15 cellular contexts compared by ENCODE assay signal in genomic region chr17:21167303-21167702, GRCh38. TPM values are rescaled to one million over a fixed set of nuclear protein-coding genes. Genes with fewer than 3 reads are reported as not detected.
DNase-seq lines count a peak whose midpoint lies in the region; ATAC-seq, FAIRE-seq and TF ChIP-seq lines count a peak whose summit lies in the region.
"Had no signal": no experiment of that assay in that cellular context is flagged by ENCODE, and none has a peak within 500 bp of the region (broad histone marks: within the 10 kb centered on the region; RNA-seq: fewer than 3 reads in every experiment).

No MANE protein-coding gene starts in this region.

- no peaks in the 10 kb centered on the region for H3K9me3 ChIP-seq in psoas muscle
- no peaks in the 10 kb centered on the region for H3K9me3 ChIP-seq in aorta (ENCODE audit: control insufficient read depth, low read length)
- H3K9me3 ChIP-seq in kidney (ENCODE audit: control insufficient read depth in 1 of 2, low read length in 2 of 2), result no peaks in the 10 kb centered on the region

- ATAC-seq in Right ventricle myocardium inferior (peak; percentile 56), psoas muscle (peak; percentile 82 to 85 (median 84)), aorta (ENCODE audit: low FRiP score) (no peak)
- ATAC-seq: left colon had no signal

- H3K27ac ChIP-seq in psoas muscle (peak overlapping the region; percentile 96), aorta (ENCODE audit: low read depth in 1 of 2, low read length in 2 of 2) (peak overlapping the region; percentile 31 to 90), kidney (ENCODE audit: low read depth in 2 of 2, low read length in 2 of 2) (peak overlapping the region in 1 of 2 donors; percentile 6)

- FAIRE-seq in kidney (lab: Jason Lieb, UNC), result no peak
- FAIRE-seq: A204.1 had no signal

- CTCF ChIA-PET in GM10248 (lab: Yijun Ruan, JAX), result no interaction called here

- no peaks in the 10 kb centered on the region for H3K36me3 ChIP-seq in psoas muscle (ENCODE audit: insufficient read depth in 1 of 2, low read depth in 1 of 2)
- peaks cover 0 to 1% of the 10 kb centered on the region in 2 donors for H3K36me3 ChIP-seq in aorta (ENCODE audit: control insufficient read depth in 1 of 2, insufficient read depth in 2 of 2, low read length in 1 of 2)
- no peaks in the 10 kb centered on the region for H3K36me3 ChIP-seq in kidney (ENCODE audit: control insufficient read depth in 1 of 2, insufficient read depth in 2 of 2, low read length in 2 of 2)

- TF ChIP-seq CTCF in fibroblast of villous mesenchyme (IDR thresholded peaks at IDR 0.05; ENCODE audit: insufficient read depth, low read depth, low read length), result no peak
- no peak for TF ChIP-seq CTCF in psoas muscle (IDR thresholded peaks at IDR 0.05)
- no peak for TF ChIP-seq CTCF in kidney (IDR thresholded peaks at IDR 0.05; ENCODE audit: borderline replicate concordance, extremely low read depth, insufficient read depth)
- TF ChIP-seq CTCF in GM10248 (IDR thresholded peaks at IDR 0.05; ENCODE audit: control extremely low read depth, extremely low read depth, low read depth, missing control alignments), result no peak

- no peak overlapping the region for H3K4me3 ChIP-seq in fibroblast of villous mesenchyme (ENCODE audit: low read depth, low read length)
- peak overlapping the region; percentile 54 for H3K4me3 ChIP-seq in psoas muscle
- H3K4me3 ChIP-seq in aorta (ENCODE audit: low read length in 2 of 2), result no peak overlapping the region
- no peak overlapping the region for H3K4me3 ChIP-seq in kidney (ENCODE audit: low read length in 2 of 2)

- DNase-seq in Right ventricle myocardium inferior (ENCODE audit: missing footprints) (no peak), cardiac septum (ENCODE audit: low spot score) (no peak), fibroblast of villous mesenchyme (ENCODE audit: low read depth) (peak; percentile 15), psoas muscle (peak in 1 of 2 donors; percentile 53), aorta (no peak), DMS 273 treated with DMSO at 0.1 percent for 48 hours (lab: John Stamatoyannopoulos, UW) (no peak), kidney (no peak), GM10248 (ENCODE audit: extremely low spot score) (no peak)
- DNase-seq: cerebellar nuclear complex, DND-41, left colon, NCI-H1930, occipital lobe, SW 1271 had no signal

- peaks cover 77% of the 10 kb centered on the region for H3K4me1 ChIP-seq in psoas muscle
- no peaks in the 10 kb centered on the region for H3K4me1 ChIP-seq in aorta (ENCODE audit: control insufficient read depth in 1 of 2, insufficient read depth in 2 of 2, low read length in 2 of 2)
- H3K4me1 ChIP-seq in kidney (ENCODE audit: control insufficient read depth in 1 of 2, insufficient read depth in 1 of 2, low read depth in 1 of 2, low read length in 2 of 2), result peaks cover 6 to 11% of the 10 kb centered on the region in 2 donors

- intact Hi-C loops in Right ventricle myocardium inferior (cut with DNase I), result loop anchor here (2.0 to 5.0 kb wide), 2 partner anchors 40 to 47 kb away; partner anchors contain the start of genes DHRS7B and TMEM11
- intact Hi-C loops in cardiac septum (cut with DNase I), result loop anchor here (2.0 to 5.0 kb wide), 3 partner anchors 40 to 119 kb away; partner anchors contain the start of genes DHRS7B and TMEM11
- intact Hi-C loops in psoas muscle (cut with DNase I), result loop anchor here (10.0 kb wide), 1 partner anchor 117 kb away; the partner anchor contains the start of gene MAP2K3 (in 2 of the 2)
- intact Hi-C loops in aorta (cut with DNase I), result loop anchor here in 1 of 2 donors (5.0 to 10.0 kb wide), 2 partner anchors 40 to 47 kb away; partner anchors contain the start of genes DHRS7B and TMEM11
- intact Hi-C loops in kidney (cut with DNase I), result no loop called here

- 31 to 50% (median 33%) methylated on average over 5 of the region's 5 CpGs for WGBS in psoas muscle, 3 donors
- WGBS in aorta, 2 donors, result 25 to 33% methylated on average over 5 of the region's 5 CpGs

- no peak overlapping the region for H3K9ac ChIP-seq in kidney (ENCODE audit: low read length in 2 of 2)

- POLR2A ChIA-PET in GM10248 (lab: Yijun Ruan, JAX), result no interaction called here

- H3K27me3 ChIP-seq in psoas muscle (ENCODE audit: insufficient read depth in 3 of 3, low read length in 2 of 3), result no peaks in the 10 kb centered on the region
- no peaks in the 10 kb centered on the region for H3K27me3 ChIP-seq in aorta (ENCODE audit: control insufficient read depth in 1 of 2, insufficient read depth in 2 of 2, low read length in 1 of 2)

RNA-seq across cellular contexts. Expression of gene DHRS7B, which starts 40.5 kb away (rescaled TPM):
- total RNA-seq in Right ventricle myocardium inferior (28.4 TPM), cardiac septum (37.4 TPM), fibroblast of villous mesenchyme (12.2 and 15.1 TPM in 2 replicates), psoas muscle (10 to 100 TPM; 15.7 to 50.1 (median 37.7) TPM), aorta (10 to 100 TPM; 16.9 to 21.8 TPM), kidney (19.9 TPM)
- polyA plus RNA-seq in psoas muscle (10 to 100 TPM; 23.6 to 31.9 (median 26.7) TPM), aorta (10 to 100 TPM in 1 of 2 donors, 1 to 10 TPM in 1; 8.1 to 19.5 TPM), kidney (ENCODE audit: insufficient read depth, low read depth, low replicate concordance) (58.8 TPM)

RNA-seq across cellular contexts. Expression of gene TMEM11, which starts 46.7 kb away (rescaled TPM):
- total RNA-seq in Right ventricle myocardium inferior (35.3 TPM), cardiac septum (32.0 TPM), fibroblast of villous mesenchyme (19.6 and 21.6 TPM in 2 replicates), psoas muscle (10 to 100 TPM; 52.9 to 78.4 (median 58.6) TPM), aorta (10 to 100 TPM; 16.8 to 17.7 TPM), kidney (17.4 TPM)
- polyA plus RNA-seq in psoas muscle (100 to 1,000 TPM in 2 of 3 donors, 10 to 100 TPM in 1; 89.6 to 159 (median 109) TPM), aorta (10 to 100 TPM; 18.1 to 24.5 TPM), kidney (ENCODE audit: insufficient read depth, low read depth, low replicate concordance) (34.2 TPM)
